Comparison of ENCODE assay signal across 28 cellular contexts in the genomic region with DNA sequence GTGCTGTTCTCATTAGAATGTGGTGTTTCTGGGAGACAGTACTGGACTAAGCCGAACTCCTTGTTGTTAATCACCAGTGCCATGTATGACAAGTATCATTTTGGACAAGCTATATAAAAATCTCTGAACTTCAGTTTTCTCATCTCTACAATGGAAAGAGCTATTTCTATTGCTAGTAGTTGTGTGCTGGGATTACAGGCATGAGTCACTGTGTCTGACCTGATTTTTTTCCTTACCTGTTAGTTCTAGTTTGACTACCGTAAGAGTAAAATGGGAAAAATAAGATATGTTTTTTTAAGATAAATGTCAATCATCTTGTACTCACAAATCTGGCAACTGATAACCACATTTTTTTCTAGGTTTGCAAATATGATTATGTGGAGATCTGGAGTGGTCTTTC.
DNase-seq lines count a peak whose midpoint lies in the region; FAIRE-seq and TF ChIP-seq lines count a peak whose summit lies in the region.
"Had no signal": no experiment of that assay in that cellular context is flagged by ENCODE, and none has a peak within 500 bp of the region (broad histone marks: within the 10 kb centered on the region; RNA-seq: fewer than 3 reads in every experiment).

No MANE protein-coding gene starts in this region.

- dilution Hi-C loops in mammary epithelial cell (cut with HindIII; ENCODE audit: low sequenced_read_pairs) (no loop called here), keratinocyte (cut with MboI; ENCODE audit: extremely low pct_ligation_motif_present, low sequenced_read_pairs) (no loop called here)

- H3K27me3 ChIP-seq in mammary epithelial cell (ENCODE audit: insufficient read depth, low read length) (no peaks in the 10 kb centered on the region), keratinocyte (ENCODE audit: control insufficient read depth, extremely low read depth, insufficient read depth, low read length) (no peaks in the 10 kb centered on the region), suprapubic skin (no peaks in the 10 kb centered on the region), MG63 (no peaks in the 10 kb centered on the region)
- H3K27me3 ChIP-seq: BE2C had no signal

- H3K4me3 ChIP-seq in mammary epithelial cell (replicated peaks in 1 of 3; ENCODE audit: insufficient read depth in 1 of 3, low read depth in 2 of 3, low read length in 3 of 3), result peak overlapping the region in 1 of 3 experiments; percentile 11
- no peak overlapping the region for H3K4me3 ChIP-seq in keratinocyte (ENCODE audit: control insufficient read depth in 2 of 3, extremely low read depth in 1 of 3, insufficient read depth in 2 of 3, low read depth in 1 of 3, low read length in 3 of 3)
- H3K4me3 ChIP-seq in suprapubic skin, result no peak overlapping the region
- H3K4me3 ChIP-seq in MG63, result no peak overlapping the region

- TF ChIP-seq EP300 in suprapubic skin (IDR thresholded peaks at IDR 0.05), result no peak

- H2AFZ ChIP-seq in mammary epithelial cell (ENCODE audit: low read depth, low read length) (peak overlapping the region; percentile 44), keratinocyte (ENCODE audit: control insufficient read depth, low read length) (peak overlapping the region; percentile 57)

- in situ Hi-C loops in mammary epithelial cell (cut with MboI; ENCODE audit: low sequenced_read_pairs in 2 of 2), result no loop called here

- peaks cover 18% of the 10 kb centered on the region for H3K4me1 ChIP-seq in mammary epithelial cell (ENCODE audit: insufficient read depth, low read length)
- peaks cover 17% of the 10 kb centered on the region for H3K4me1 ChIP-seq in keratinocyte (ENCODE audit: control insufficient read depth, extremely low read depth, insufficient read depth, low read length)
- peaks cover 12% of the 10 kb centered on the region for H3K4me1 ChIP-seq in suprapubic skin

- TF ChIP-seq POLR2A in suprapubic skin (IDR thresholded peaks at IDR 0.05), result no peak

- DNase-seq in NCI-H1105 treated with DMSO at 0.1 percent for 48 hours (lab: John Stamatoyannopoulos, UW) (peak; percentile 3), NCI-H1105 (lab: John Stamatoyannopoulos, UW) (no peak), mammary epithelial cell (peak; percentile 45), keratinocyte (ENCODE audit: low read depth, low spot score) (no peak), suprapubic skin (ENCODE audit: low spot score in 2 of 2) (no peak), ureter (ENCODE audit: low spot score) (no peak), MG63 (no peak)
- DNase-seq in activated T-cell treated with anti-CD3 and anti-CD28 coated beads, Interleukin-2, amount 50 U/mL, for 48 hours, result no peak
- DNase-seq: 8988T; ACHN; BE2C; CD8-positive, alpha-beta memory T cell; DMS 273 treated with DMSO at 0.1 percent for 48 hours; DMS79 treated with DMSO at 0.1 percent for 48 hours; GF-D8; Karpas-422; NCI-H1436; NCI-H187 treated with DMSO at 0.1 percent for 48 hours; NCI-H2171 treated with DMSO at 0.1 percent for 48 hours; NCI-H446; NCI-H524 treated with DMSO at 0.1 percent for 48 hours; NCI-H82; NK-92 treated with Interleukin-12 subunit alpha and Interleukin-12 subunit beta, amount 100 ng/mL, for 24 hours; PC-3; SHP77 treated with DMSO at 0.1 percent for 48 hours had no signal

- no peaks in the 10 kb centered on the region for H4K20me1 ChIP-seq in mammary epithelial cell (ENCODE audit: insufficient read depth, low read length)
- no peaks in the 10 kb centered on the region for H4K20me1 ChIP-seq in keratinocyte (ENCODE audit: control insufficient read depth, extremely low read depth, insufficient read depth, low read length)

- intact Hi-C loops in mammary epithelial cell (cut with micrococcal nuclease), result loop anchor here (1.0 to 2.0 kb wide), 2 partner anchors 93 to 191 kb away; no protein-coding TSS in a partner anchor

- CTCF ChIA-PET in mammary epithelial cell (lab: Charles Lee; ENCODE audit: low non-redundant PET), result no interaction called here

- H3K36me3 ChIP-seq in mammary epithelial cell (ENCODE audit: insufficient read depth, low read length), result no peaks in the 10 kb centered on the region
- H3K36me3 ChIP-seq in keratinocyte (ENCODE audit: control insufficient read depth in 2 of 2, extremely low read depth in 1 of 2, insufficient read depth in 2 of 2, low read length in 2 of 2), result no peaks in the 10 kb centered on the region
- H3K36me3 ChIP-seq in suprapubic skin, result no peaks in the 10 kb centered on the region
- no peaks in the 10 kb centered on the region for H3K36me3 ChIP-seq in MG63
- H3K36me3 ChIP-seq: BE2C had no signal

- peak; percentile 71 for FAIRE-seq in keratinocyte (lab: Jason Lieb, UNC)
- FAIRE-seq: GM12891, GM19239, HepG2 had no signal

- 45% methylated on average over 2 of the region's 2 CpGs for WGBS in mammary epithelial cell (ENCODE audit: low coverage, missing lambda C conversion rate)
- 57% methylated on average over 2 of the region's 2 CpGs for WGBS in suprapubic skin

- peak overlapping the region; percentile 51 for H3K27ac ChIP-seq in mammary epithelial cell (ENCODE audit: insufficient read depth, low read depth, low read length)
- H3K27ac ChIP-seq in keratinocyte (ENCODE audit: control insufficient read depth, insufficient read depth, low read length), result peak overlapping the region; percentile 38
- peak overlapping the region; percentile 41 for H3K27ac ChIP-seq in suprapubic skin

- H3K4me2 ChIP-seq in mammary epithelial cell (ENCODE audit: insufficient read depth, low read depth, low read length) (peak overlapping the region; percentile 75), keratinocyte (ENCODE audit: control insufficient read depth, extremely low read depth, insufficient read depth, low read depth, low read length) (peak overlapping the region; percentile 39)

- no peaks in the 10 kb centered on the region for H3K79me2 ChIP-seq in mammary epithelial cell (ENCODE audit: insufficient read depth, low read length)
- H3K79me2 ChIP-seq in keratinocyte (ENCODE audit: control insufficient read depth, insufficient read depth, low read length), result no peaks in the 10 kb centered on the region

- TF ChIP-seq CTCF in mammary epithelial cell (conservative IDR thresholded peaks at IDR 0.05 in 1 of 2, IDR thresholded peaks at IDR 0.05 in 1 of 2; ENCODE audit: extremely low read depth in 1 of 2, insufficient read depth in 1 of 2, low read depth in 1 of 2, low read length in 2 of 2) (no peak), keratinocyte (optimal IDR thresholded peaks at IDR 0.05 in 1 of 3, IDR thresholded peaks at IDR 0.05 in 1 of 3, conservative IDR thresholded peaks at IDR 0.05 in 1 of 3; ENCODE audit: extremely low read depth in 1 of 3, insufficient read depth in 2 of 3, low read length in 3 of 3) (no peak), suprapubic skin (IDR thresholded peaks at IDR 0.05) (no peak)

- H3K9me1 ChIP-seq in keratinocyte (ENCODE audit: control insufficient read depth, extremely low read depth, insufficient read depth, low read length), result no peaks in the 10 kb centered on the region

- no TSS peak for BruUV-seq in mammary epithelial cell (replicated peaks; lab: Mats Ljungman, UMichigan)

- H3K9me3 ChIP-seq in mammary epithelial cell (replicated peaks; ENCODE audit: insufficient read depth, low read length) (no peaks in the 10 kb centered on the region), keratinocyte (ENCODE audit: control insufficient read depth, low read depth, low read length) (no peaks in the 10 kb centered on the region), suprapubic skin (no peaks in the 10 kb centered on the region), MG63 (0 out of 2 replicates have a peak, but pooled peaks cover 3% of the 10 kb centered on the region)
- H3K9me3 ChIP-seq: BE2C had no signal

- H3K9ac ChIP-seq in mammary epithelial cell (ENCODE audit: insufficient read depth, low read length) (no peak overlapping the region), keratinocyte (ENCODE audit: control insufficient read depth, extremely low read depth, insufficient read depth, low read length) (no peak overlapping the region)

Comparison
In these comparisons a context has a peak if more than half of its experiments do, and no peak if none do; other contexts are left out.
1. DNase-seq: peak in NCI-H1105 treated with DMSO at 0.1 percent for 48 hours (single experiment) and mammary epithelial cell (single experiment); none in NCI-H1105 (single experiment), keratinocyte (single experiment), suprapubic skin (0 of 2), activated T-cell treated with anti-CD3 and anti-CD28 coated beads, Interleukin-2, amount 50 U/mL, for 48 hours (0 of 2), ureter (single experiment) and MG63 (single experiment).
2. Peak in every context shown above with its lines, with median percentiles within 50 percentile points of each other: H3K27ac ChIP-seq.